ENCODE assay signal across 14 cellular contexts in genomic region chr5:100584069-100584468, GRCh38. TPM values are rescaled to one million over a fixed set of nuclear protein-coding genes. Genes with fewer than 3 reads are reported as not detected.
DNase-seq lines count a peak whose midpoint lies in the region; ATAC-seq and TF ChIP-seq lines count a peak whose summit lies in the region.
"Had no signal": no experiment of that assay in that cellular context is flagged by ENCODE, and none has a peak within 500 bp of the region (broad histone marks: within the 10 kb centered on the region; RNA-seq: fewer than 3 reads in every experiment).

No MANE protein-coding gene starts in this region.

- peak; percentile 44 for DNase-seq in astrocyte of the hippocampus (ENCODE audit: low read depth, low spot score)
- DNase-seq in progenitor cell of endocrine pancreas (ENCODE audit: low spot score, unreplicated experiment), result no peak
- no peak for DNase-seq in activated naive CD4-positive, alpha-beta T cell (lab: John Stamatoyannopoulos, UW)
- no peak for DNase-seq in SK-N-DZ (ENCODE audit: low spot score)
- no peak for DNase-seq in HEK293T (ENCODE audit: extremely low spot score)
- DNase-seq: activated CD4-positive, alpha-beta T cell treated with anti-CD3 and anti-CD28 coated beads, Interleukin-2, amount 50 U/mL, for 4 hours; CD4-positive, CD25-positive, alpha-beta regulatory T cell; hypothalamus; midbrain; NCI-H2171 treated with DMSO at 0.1 percent for 48 hours; SHP77 had no signal

- H3K27ac Mint-ChIP-seq in progenitor cell of endocrine pancreas, result no peak overlapping the region
- H3K27ac Mint-ChIP-seq: CD4-positive, CD25-positive, alpha-beta regulatory T cell had no signal

- peaks cover 16% of the 10 kb centered on the region for H3K36me3 Mint-ChIP-seq in progenitor cell of endocrine pancreas (ENCODE audit: insufficient read depth)

- H3K4me3 Mint-ChIP-seq in progenitor cell of endocrine pancreas (ENCODE audit: low read depth), result no peak overlapping the region
- H3K4me3 Mint-ChIP-seq: CD4-positive, CD25-positive, alpha-beta regulatory T cell had no signal

- POLR2A ChIA-PET in HEK293T (lab: Yijun Ruan, JAX), result no interaction called here

- H3K27me3 Mint-ChIP-seq in progenitor cell of endocrine pancreas, result no peaks in the 10 kb centered on the region
- H3K27me3 Mint-ChIP-seq: CD4-positive, CD25-positive, alpha-beta regulatory T cell had no signal

- TF ChIP-seq CTCF in progenitor cell of endocrine pancreas (IDR thresholded peaks at IDR 0.05; ENCODE audit: unreplicated experiment), result no peak

- CTCF ChIA-PET in HEK293T (lab: Yijun Ruan, JAX), result no interaction called here

- no peaks in the 10 kb centered on the region for H3K4me1 Mint-ChIP-seq in progenitor cell of endocrine pancreas (ENCODE audit: low read depth)

- ATAC-seq in GM18520 (IDR thresholded peaks at IDR 0.05; ENCODE audit: unreplicated experiment) (peak; percentile 93), GM21423 (IDR thresholded peaks at IDR 0.05; ENCODE audit: unreplicated experiment) (peak; percentile 99), HG03060 (IDR thresholded peaks at IDR 0.05; ENCODE audit: low read depth, unreplicated experiment) (peak; percentile 80)

- peaks cover 5% of the 10 kb centered on the region for H3K9me3 Mint-ChIP-seq in progenitor cell of endocrine pancreas (ENCODE audit: low read depth)
- H3K9me3 Mint-ChIP-seq: CD4-positive, CD25-positive, alpha-beta regulatory T cell had no signal

TF ChIP-seq in HEK293T, 16 proteins besides CTCF, POLR2A, EP300 and RAD21:
- TF ChIP-seq CTBP1 (IDR thresholded peaks at IDR 0.05; ENCODE audit: borderline replicate concordance) (no peak), FOXA1 (IDR thresholded peaks at IDR 0.05) (no peak), TARDBP (IDR thresholded peaks at IDR 0.05) (no peak), BHLHE40 (IDR thresholded peaks at IDR 0.05; ENCODE audit: borderline replicate concordance) (no peak), ARNT (IDR thresholded peaks at IDR 0.05) (no peak), NFRKB (IDR thresholded peaks at IDR 0.05) (no peak), ELF4 (IDR thresholded peaks at IDR 0.05) (no peak), FOXK2 (IDR thresholded peaks at IDR 0.05) (no peak), SP1 (IDR thresholded peaks at IDR 0.05) (no peak), PKNOX1 (IDR thresholded peaks at IDR 0.05) (no peak), SUZ12 (IDR thresholded peaks at IDR 0.05) (no peak), ZNF384 (IDR thresholded peaks at IDR 0.05) (no peak), FOXM1 (IDR thresholded peaks at IDR 0.05; ENCODE audit: borderline replicate concordance) (no peak), LEF1 (IDR thresholded peaks at IDR 0.05; ENCODE audit: borderline replicate concordance) (no peak), HDGF (IDR thresholded peaks at IDR 0.05; ENCODE audit: borderline replicate concordance) (no peak), L3MBTL2 (conservative IDR thresholded peaks at IDR 0.05) (no peak)
TF ChIP-seq in HEK293T: peak in this region for 0.

RNA-seq across cellular contexts. Expression of gene FAM174A, which starts 48.9 kb away (rescaled TPM):
- 8.3 and 8.5 TPM in 2 replicates for total RNA-seq in progenitor cell of endocrine pancreas
- 13.2 and 18.6 TPM in 2 replicates for polyA plus RNA-seq in SK-N-DZ (2014; cell fraction: cytosol; rRNA removed)
- 7.8 and 14.8 TPM in 2 replicates for polyA plus RNA-seq in SK-N-DZ (2014; cell fraction: nucleus; rRNA removed)
